In genomic region chr13:94798738-94799137, GRCh38 we compare ENCODE assay signal across 20 cellular contexts.
A peak's percentile ranks its signal among the peaks of the same experiment; 100 is the strongest.
DNase-seq lines count a peak whose midpoint lies in the region; FAIRE-seq and TF ChIP-seq lines count a peak whose summit lies in the region.
"Had no signal": no experiment of that assay in that cellular context is flagged by ENCODE, and none has a peak within 500 bp of the region (broad histone marks: within the 10 kb centered on the region; RNA-seq: fewer than 3 reads in every experiment).

No MANE protein-coding gene starts in this region.

- in situ Hi-C loops in GM13976 (cut with MboI; ENCODE audit: low sequenced_read_pairs, unreplicated experiment) = no loop called here

- peaks cover 5% of the 10 kb centered on the region for H3K4me1 Mint-ChIP-seq in astrocyte (ENCODE audit: low read depth, unreplicated experiment)

- H3K27ac Mint-ChIP-seq in astrocyte (ENCODE audit: unreplicated experiment) = no peak overlapping the region
- H3K27ac Mint-ChIP-seq: CD4-positive, alpha-beta T cell; HFFc6 had no signal

- no peaks in the 10 kb centered on the region for H3K79me2 ChIP-seq in astrocyte (ENCODE audit: insufficient read depth, low read length)

- H2BK12ac ChIP-seq in mesenchymal stem cell (ENCODE audit: low read length in 2 of 2) = no peak overlapping the region

- H3K4me2 ChIP-seq in astrocyte (ENCODE audit: low read length) (no peak overlapping the region), mesenchymal stem cell (ENCODE audit: low read length, poor library complexity, severe bottlenecking) (no peak overlapping the region)
- H3K4me2 ChIP-seq: A549, KMS-11 had no signal

- H2BK120ac ChIP-seq in mesenchymal stem cell (ENCODE audit: low read depth, low read length) = no peak overlapping the region

- H3K4me1 ChIP-seq in astrocyte (ENCODE audit: insufficient read depth, low read length) (no peaks in the 10 kb centered on the region), mesenchymal stem cell (ENCODE audit: control insufficient read depth, insufficient read depth, low read depth, low read length) (no peaks in the 10 kb centered on the region), stomach smooth muscle (ENCODE audit: control insufficient read depth, insufficient read depth, low read length) (peaks cover 3% of the 10 kb centered on the region)
- H3K4me1 ChIP-seq: A549 had no signal

- no peak overlapping the region for H4K91ac ChIP-seq in mesenchymal stem cell (ENCODE audit: low read length)

- H3K23ac ChIP-seq in mesenchymal stem cell (ENCODE audit: low read length in 2 of 2) = no peak overlapping the region

- TF ChIP-seq CTCF in astrocyte (IDR thresholded peaks at IDR 0.05; ENCODE audit: insufficient read depth, low read depth, low read length) (no peak), GM13976 (IDR thresholded peaks at IDR 0.05; ENCODE audit: borderline replicate concordance, control extremely low read depth, extremely low read depth, insufficient read depth, missing control alignments) (no peak)

- H2AFZ ChIP-seq in astrocyte (ENCODE audit: low read depth, low read length) (no peak overlapping the region), mesenchymal stem cell (ENCODE audit: low read depth, low read length) (no peak overlapping the region)

- no peaks in the 10 kb centered on the region for H4K20me1 ChIP-seq in astrocyte (ENCODE audit: insufficient read depth, low read length)

- no peak overlapping the region for H2BK15ac ChIP-seq in mesenchymal stem cell (ENCODE audit: low read depth, poor library complexity, severe bottlenecking)

- no peaks in the 10 kb centered on the region for H3K9me3 Mint-ChIP-seq in astrocyte (ENCODE audit: unreplicated experiment)
- H3K9me3 Mint-ChIP-seq: CD4-positive, alpha-beta T cell; HFFc6 had no signal

- no peaks in the 10 kb centered on the region for H3K9me3 ChIP-seq in astrocyte (ENCODE audit: insufficient read depth, low read depth, low read length)
- H3K9me3 ChIP-seq in mesenchymal stem cell (ENCODE audit: control insufficient read depth, low read length) = no peaks in the 10 kb centered on the region
- H3K9me3 ChIP-seq in stomach smooth muscle (ENCODE audit: control insufficient read depth in 2 of 2, low read length in 2 of 2) = no peaks in the 10 kb centered on the region
- H3K9me3 ChIP-seq: A549 had no signal

- no peak for FAIRE-seq in astrocyte (lab: Jason Lieb, UNC)
- FAIRE-seq: A549, GM12878, GM19239 had no signal

- H3K18ac ChIP-seq in mesenchymal stem cell (ENCODE audit: low read depth in 1 of 2, low read length in 2 of 2) = no peak overlapping the region

- H3K4me3 ChIP-seq in astrocyte (ENCODE audit: insufficient read depth, low read depth, low read length) = no peak overlapping the region
- H3K4me3 ChIP-seq in mesenchymal stem cell (ENCODE audit: insufficient read depth in 1 of 2, low read depth in 1 of 2, low read length in 2 of 2) = no peak overlapping the region
- H3K4me3 ChIP-seq in stomach smooth muscle (ENCODE audit: low read length in 2 of 2) = peak overlapping the region in 1 of 2 donors; percentile 10
- H3K4me3 ChIP-seq: A549, GM12878 had no signal

- H3K4me3 Mint-ChIP-seq in astrocyte (ENCODE audit: unreplicated experiment) = no peak overlapping the region
- H3K4me3 Mint-ChIP-seq: CD4-positive, alpha-beta T cell; HFFc6 had no signal

- no peaks in the 10 kb centered on the region for H3K36me3 Mint-ChIP-seq in astrocyte (ENCODE audit: low read depth, unreplicated experiment)

- no peaks in the 10 kb centered on the region for H3K27me3 Mint-ChIP-seq in astrocyte (ENCODE audit: low read depth, unreplicated experiment)
- H3K27me3 Mint-ChIP-seq: CD4-positive, alpha-beta T cell had no signal

- no peak overlapping the region for H3K14ac ChIP-seq in mesenchymal stem cell (ENCODE audit: low read length in 2 of 2)

- H3K27ac ChIP-seq in astrocyte (ENCODE audit: low read depth, low read length) (no peak overlapping the region), mesenchymal stem cell (ENCODE audit: low read length, poor library complexity, severe bottlenecking) (no peak overlapping the region), stomach smooth muscle (ENCODE audit: low read length) (peak overlapping the region; percentile 6)
- H3K27ac ChIP-seq: 22Rv1, A549, C4-2B, HL-60, KMS-11 had no signal

- H3K9ac ChIP-seq in astrocyte (ENCODE audit: low read length) = no peak overlapping the region
- no peak overlapping the region for H3K9ac ChIP-seq in mesenchymal stem cell (ENCODE audit: low read length)
- H3K9ac ChIP-seq in stomach smooth muscle (ENCODE audit: low read length in 2 of 2) = no peak overlapping the region
- H3K9ac ChIP-seq: KMS-11 had no signal

- 75% methylated on average over 6 of the region's 6 CpGs for WGBS in mesenchymal stem cell

- H3K27me3 ChIP-seq in astrocyte (ENCODE audit: insufficient read depth, low read length) (no peaks in the 10 kb centered on the region), mesenchymal stem cell (ENCODE audit: control insufficient read depth in 1 of 2, insufficient read depth in 1 of 2, low read length in 2 of 2) (no peaks in the 10 kb centered on the region), stomach smooth muscle (ENCODE audit: control insufficient read depth in 1 of 2, insufficient read depth in 2 of 2, low read length in 2 of 2) (no peaks in the 10 kb centered on the region)

- DNase-seq in ELR (ENCODE audit: low read depth) (peak; percentile 2), astrocyte (ENCODE audit: low read depth) (peak; percentile 2), mesenchymal stem cell (peak; percentile 16), GM13976 (ENCODE audit: low spot score) (no peak), SHP77 (lab: John Stamatoyannopoulos, UW) (no peak), COR-L47 (lab: John Stamatoyannopoulos, UW) (no peak)
- DNase-seq: AML-193; CD4-positive, alpha-beta T cell; DMS153; DMS79; H7; HFFc6 had no signal

- no peak overlapping the region for H2BK5ac ChIP-seq in mesenchymal stem cell (ENCODE audit: low read depth, low read length, poor library complexity, severe bottlenecking)

- H3K4ac ChIP-seq in mesenchymal stem cell (ENCODE audit: low read depth in 1 of 2, low read length in 2 of 2) = no peak overlapping the region

- H4K8ac ChIP-seq in mesenchymal stem cell (ENCODE audit: low read length) = no peak overlapping the region

- H2AK5ac ChIP-seq in mesenchymal stem cell (ENCODE audit: low read length, severe bottlenecking) = no peak overlapping the region

- no peaks in the 10 kb centered on the region for H3K79me1 ChIP-seq in mesenchymal stem cell (replicated peaks; ENCODE audit: low read length, poor library complexity, severe bottlenecking)

- H3K36me3 ChIP-seq in astrocyte (ENCODE audit: insufficient read depth, low read length) (no peaks in the 10 kb centered on the region), mesenchymal stem cell (ENCODE audit: control insufficient read depth in 1 of 2, insufficient read depth in 2 of 2, low read depth in 1 of 2, low read length in 2 of 2) (no peaks in the 10 kb centered on the region), stomach smooth muscle (ENCODE audit: control insufficient read depth in 2 of 2, insufficient read depth in 2 of 2, low read length in 2 of 2) (no peaks in the 10 kb centered on the region)

Comparison
In these comparisons a context has a peak if more than half of its experiments do, and no peak if none do; other contexts are left out.
1. DNase-seq: peak in ELR (single experiment), astrocyte (single experiment) and mesenchymal stem cell (single experiment); none in GM13976 (single experiment), SHP77 (0 of 2) and COR-L47 (single experiment).